ENCODE assay signal across 1 cellular context in genomic region chr3:143674100-143674968, GRCh38.
TF ChIP-seq lines count a peak whose summit lies in the region.

No MANE protein-coding gene starts in this region.

TF ChIP-seq in GM12878, 131 proteins besides CTCF, POLR2A, EP300 and RAD21 (continued from another document and continues in another):
- TF ChIP-seq BCLAF1 (IDR thresholded peaks at IDR 0.05) (no peak), GABPA (IDR thresholded peaks at IDR 0.05; ENCODE audit: low read depth) (no peak), KAT2A (conservative IDR thresholded peaks at IDR 0.05; ENCODE audit: control insufficient read depth, low read depth, low read length) (no peak), ZNF274 (IDR thresholded peaks at IDR 0.05; ENCODE audit: insufficient read depth, insufficient read length) (no peak), TCF3 (IDR thresholded peaks at IDR 0.05; ENCODE audit: borderline replicate concordance, insufficient read depth, low read depth, low read length) (no peak), ZNF207 (IDR thresholded peaks at IDR 0.05; ENCODE audit: borderline replicate concordance) (0 out of 2 replicates have a peak, but pooled peaks have one; percentile 23), ZNF687 (IDR thresholded peaks at IDR 0.05) (no peak), YY1 (IDR thresholded peaks at IDR 0.05; ENCODE audit: low read depth, low read length) (peak; percentile 70), SMAD1 (IDR thresholded peaks at IDR 0.05; ENCODE audit: low read depth, partially characterized antibody) (no peak), HDAC6 (IDR thresholded peaks at IDR 0.05; ENCODE audit: unreplicated experiment) (no peak), LARP7 (IDR thresholded peaks at IDR 0.05) (no peak), USF2 (IDR thresholded peaks at IDR 0.05; ENCODE audit: borderline replicate concordance, low read depth, low read length) (no peak), NBN (IDR thresholded peaks at IDR 0.05) (0 out of 2 replicates have a peak, but pooled peaks have one; percentile 31), RELA (IDR thresholded peaks at IDR 0.05; ENCODE audit: borderline replicate concordance, partially characterized antibody) (no peak), ASH2L (IDR thresholded peaks at IDR 0.05; ENCODE audit: borderline replicate concordance, low read depth) (0 out of 2 replicates have a peak, but pooled peaks have one; percentile 54), EGR1 (IDR thresholded peaks at IDR 0.05; ENCODE audit: borderline replicate concordance in 1 of 2, low read depth in 2 of 2, low read length in 2 of 2) (no peak), HDGF (IDR thresholded peaks at IDR 0.05) (no peak), ESRRA (IDR thresholded peaks at IDR 0.05; ENCODE audit: low read length) (no peak), ATF3 (IDR thresholded peaks at IDR 0.05; ENCODE audit: borderline replicate concordance, extremely low read depth, low read depth, low read length) (no peak), ZNF24 (IDR thresholded peaks at IDR 0.05) (0 out of 2 replicates have a peak, but pooled peaks have one; percentile 16), IRF4 (IDR thresholded peaks at IDR 0.05; ENCODE audit: low read depth, low read length) (peak; percentile 69), SREBF1 (IDR thresholded peaks at IDR 0.05; ENCODE audit: low read length) (no peak), SUPT20H (IDR thresholded peaks at IDR 0.05; ENCODE audit: borderline replicate concordance, control insufficient read depth, low read depth, low read length) (no peak), YBX1 (IDR thresholded peaks at IDR 0.05) (no peak), POLR2AphosphoS5 (IDR thresholded peaks at IDR 0.05; ENCODE audit: low read length) (no peak), MTA3 (IDR thresholded peaks at IDR 0.05; ENCODE audit: borderline replicate concordance, low read length) (no peak), ATF2 (IDR thresholded peaks at IDR 0.05; ENCODE audit: low read length) (no peak), ZBTB4 (CRISPR knock-in tag; IDR thresholded peaks at IDR 0.05) (no peak), SMC3 (IDR thresholded peaks at IDR 0.05; ENCODE audit: borderline replicate concordance, low read length) (peak; percentile 90), HSF1 (IDR thresholded peaks at IDR 0.05; ENCODE audit: low read depth, low read length) (no peak), SKIL (IDR thresholded peaks at IDR 0.05; ENCODE audit: low read depth, poor library complexity, severe bottlenecking) (no peak), ZSCAN29 (IDR thresholded peaks at IDR 0.05) (peak; percentile 63; the same call in 1 of the 2 replicates), IKZF2 (IDR thresholded peaks at IDR 0.05) (peak; percentile 59 to 63; a peak in 3 of 4 replicates), CREM (IDR thresholded peaks at IDR 0.05; ENCODE audit: low read depth) (no peak), RELB (IDR thresholded peaks at IDR 0.05; ENCODE audit: low read depth) (0 out of 2 replicates have a peak, but pooled peaks have one; percentile 26), ZBTB11 (CRISPR knock-in tag; IDR thresholded peaks at IDR 0.05) (no peak), SIX5 (IDR thresholded peaks at IDR 0.05; ENCODE audit: low read depth, low read length, severe bottlenecking) (no peak)
